10 cellular contexts compared by ENCODE assay signal in the genomic region with DNA sequence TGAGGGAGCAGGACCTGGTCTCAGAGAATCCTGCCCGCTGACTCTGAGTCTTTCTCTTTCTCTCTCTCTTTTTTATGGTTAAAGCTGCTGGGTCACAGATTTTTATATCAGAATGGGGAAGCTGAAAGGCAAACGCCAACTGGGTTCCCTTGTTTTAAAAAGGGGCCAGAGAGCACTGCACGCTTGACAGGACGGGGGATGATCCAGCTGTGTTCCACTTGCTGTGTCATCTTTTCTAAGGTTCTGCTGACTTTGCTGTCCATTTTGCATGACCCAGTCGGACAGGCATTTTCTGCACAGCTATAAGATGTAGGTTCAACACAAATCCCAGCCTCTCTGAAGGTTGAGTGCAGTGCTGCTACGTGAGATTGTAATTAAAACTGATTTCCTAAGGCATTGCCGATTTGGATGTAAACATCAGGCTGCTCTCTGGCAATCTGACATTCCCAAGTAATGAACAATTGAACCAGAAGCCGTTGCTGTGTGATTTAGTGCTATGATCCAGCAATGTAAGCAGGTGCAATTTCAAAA. TPM values are rescaled to one million over a fixed set of nuclear protein-coding genes. Genes with fewer than 3 reads are reported as not detected.
DNase-seq lines count a peak whose midpoint lies in the region; TF ChIP-seq lines count a peak whose summit lies in the region.
"Had no signal": no experiment of that assay in that cellular context is flagged by ENCODE, and none has a peak within 500 bp of the region (broad histone marks: within the 10 kb centered on the region; RNA-seq: fewer than 3 reads in every experiment).

No MANE protein-coding gene starts in this region.

- in situ Hi-C loops in GM23248 (cut with MboI): no loop called here

- no peak overlapping the region for H3K4me3 ChIP-seq in GM23248
- peak overlapping the region; percentile 2 to 26 for H3K4me3 ChIP-seq in foreskin fibroblast (ENCODE audit: low read depth in 1 of 2, low read length in 2 of 2)
- peak overlapping the region; percentile 7 for H3K4me3 ChIP-seq in rectal smooth muscle tissue (ENCODE audit: low read length)
- no peak overlapping the region for H3K4me3 ChIP-seq in tibial artery

- no peak overlapping the region for H2AFZ ChIP-seq in GM23248

- H3K79me2 ChIP-seq in GM23248 (ENCODE audit: insufficient read depth): no peaks in the 10 kb centered on the region

- no peak overlapping the region for H3K4me2 ChIP-seq in GM23248 (ENCODE audit: unreplicated experiment)

- DNase-seq in GM23248: peak; percentile 17
- peak; percentile 7 for DNase-seq in SHP77 treated with DMSO at 0.1 percent for 48 hours (lab: John Stamatoyannopoulos, UW)
- DNase-seq in foreskin fibroblast: peak in 1 of 2 donors; percentile 62
- no peak for DNase-seq in tibial artery
- DNase-seq in glomerular visceral epithelial cell (ENCODE audit: extremely low spot score): no peak
- DNase-seq in NCI-H446 (lab: John Stamatoyannopoulos, UW): no peak
- DNase-seq: effector CD8-positive, alpha-beta T cell; occipital lobe had no signal

- H4K20me1 ChIP-seq in GM23248 (ENCODE audit: insufficient read depth): no peaks in the 10 kb centered on the region

- no peaks in the 10 kb centered on the region; the same call in 1 of the 2 replicates for H3K9me2 ChIP-seq in GM23248 (ENCODE audit: insufficient read depth)

- TF ChIP-seq CTCF in foreskin fibroblast (IDR thresholded peaks at IDR 0.05; ENCODE audit: low read depth, low read length) (no peak), tibial artery (IDR thresholded peaks at IDR 0.05) (no peak)

- H3K9ac ChIP-seq in GM23248 (no peak overlapping the region), rectal smooth muscle tissue (ENCODE audit: low read length) (no peak overlapping the region)

- no peaks in the 10 kb centered on the region for H3K36me3 ChIP-seq in GM23248 (ENCODE audit: low read depth)
- peaks cover 5% of the 10 kb centered on the region for H3K36me3 ChIP-seq in rectal smooth muscle tissue (ENCODE audit: control insufficient read depth, insufficient read depth, low read length)
- H3K36me3 ChIP-seq in tibial artery: peaks cover 0 to 16% (median 0%) of the 10 kb centered on the region in 3 donors

- H3K27me3 ChIP-seq in GM23248 (replicated peaks; ENCODE audit: insufficient read depth): no peaks in the 10 kb centered on the region
- no peaks in the 10 kb centered on the region for H3K27me3 ChIP-seq in rectal smooth muscle tissue (ENCODE audit: control insufficient read depth, insufficient read depth, low read length)
- H3K27me3 ChIP-seq in tibial artery: no peaks in the 10 kb centered on the region

- intact Hi-C loops in tibial artery (cut with DNase I; ENCODE audit: low total_unique reads): no loop called here

- H3K4me1 ChIP-seq in GM23248 (ENCODE audit: insufficient read depth): no peaks in the 10 kb centered on the region
- H3K4me1 ChIP-seq in rectal smooth muscle tissue (ENCODE audit: control insufficient read depth, insufficient read depth, low read length): peaks cover 6% of the 10 kb centered on the region
- no peaks in the 10 kb centered on the region for H3K4me1 ChIP-seq in tibial artery

- H3K9me3 ChIP-seq in GM23248 (ENCODE audit: low read depth): no peaks in the 10 kb centered on the region
- H3K9me3 ChIP-seq in tibial artery: no peaks in the 10 kb centered on the region

- no peak overlapping the region for H3K27ac ChIP-seq in GM23248
- peak overlapping the region; percentile 51 for H3K27ac ChIP-seq in rectal smooth muscle tissue (ENCODE audit: low read depth, low read length)
- no peak overlapping the region for H3K27ac ChIP-seq in tibial artery
- H3K27ac ChIP-seq: HL-60 had no signal

- H3F3A ChIP-seq in GM23248 (ENCODE audit: insufficient read depth): no peaks in the 10 kb centered on the region

- 42 to 44% methylated on average over 8 of the region's 8 CpGs for WGBS in GM23248 (ENCODE audit: low coverage in 1 of 2, low lambda C conversion rate in 2 of 2, missing lambda C conversion rate in 2 of 2), 2 experiments

RNA-seq across cellular contexts. Expression of a gene that starts 25.8 kb away (rescaled TPM):
- 1.1 and 3.0 TPM in 2 replicates for total RNA-seq in GM23248 (2014; rRNA removed; shearing (Covaris generic))
- polyA plus RNA-seq in GM23248 (2016; fragmentation: Nextera tagmentation; extraction: Ambion mirVana): 2.6 and 3.0 TPM in 2 replicates

Comparison
In these comparisons a context has a peak if more than half of its experiments do, and no peak if none do; other contexts are left out.
1. DNase-seq: peak in GM23248 (single experiment) and SHP77 treated with DMSO at 0.1 percent for 48 hours (single experiment); none in tibial artery (0 of 2), glomerular visceral epithelial cell (single experiment) and NCI-H446 (0 of 2).
2. H3K4me3 ChIP-seq: peak in foreskin fibroblast (2 of 2) and rectal smooth muscle tissue (single experiment); none in GM23248 (single experiment) and tibial artery (0 of 2).